In the genomic region with DNA sequence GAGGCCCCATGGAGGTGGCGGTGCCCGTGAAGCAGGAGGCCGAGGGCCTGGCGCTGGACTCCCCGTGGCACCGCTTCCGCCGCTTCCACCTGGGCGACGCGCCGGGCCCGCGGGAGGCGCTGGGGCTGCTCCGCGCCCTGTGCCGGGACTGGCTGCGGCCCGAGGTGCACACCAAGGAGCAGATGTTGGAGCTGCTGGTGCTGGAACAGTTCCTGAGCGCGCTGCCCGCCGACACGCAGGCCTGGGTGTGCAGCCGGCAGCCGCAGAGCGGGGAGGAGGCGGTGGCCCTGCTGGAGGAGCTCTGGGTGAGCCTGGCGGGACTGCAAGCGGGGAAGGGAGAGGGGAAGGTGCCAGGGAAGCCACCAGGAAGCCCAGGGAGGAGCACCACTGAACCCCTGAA, we compare ENCODE assay signal across 27 cellular contexts. TPM values are rescaled to one million over a fixed set of nuclear protein-coding genes. Genes with fewer than 3 reads are reported as not detected.
"Had no signal": no experiment of that assay in that cellular context is flagged by ENCODE, and none has a peak within 500 bp of the region (broad histone marks: within the 10 kb centered on the region; RNA-seq: fewer than 3 reads in every experiment).

No MANE protein-coding gene starts in this region.

- H3K9me3 ChIP-seq: ascending aorta, MG63, Peyer's patch, SJCRH30, SK-N-SH had no signal

- H3K4me2 ChIP-seq: SK-N-SH had no signal

- H3K27me3 ChIP-seq: ascending aorta, MG63, Peyer's patch, SJCRH30 had no signal

- DNase-seq: activated CD4-positive, alpha-beta T cell treated with anti-CD3 and anti-CD28 coated beads for 48 hours; activated CD4-positive, alpha-beta T cell treated with anti-CD3 and anti-CD28 coated beads, Interleukin-2, amount 50 U/mL, for 4 hours; activated CD4-positive, CD25-positive, alpha-beta regulatory T cell treated with anti-CD3 and anti-CD28 coated beads, Interleukin-2, amount 50 U/mL, for 72 hours; activated CD8-positive, alpha-beta memory T cell treated with anti-CD3 and anti-CD28 coated beads, Interleukin-2, amount 50 U/mL, for 48 hours; activated CD8-positive, alpha-beta T cell treated with anti-CD3 and anti-CD28 coated beads, Interleukin-2, amount 10 ng/mL, durations not matched to agents 7 days and 5 days; activated T-cell treated with anti-CD3 and anti-CD28 coated beads, Interleukin-2, amount 50 U/mL, for 1 hour; amniotic stem cell; MG63; MV-4-11; NCI-H1105; NCI-H1436; NCI-H1694 treated with DMSO at 0.1 percent for 48 hours; NCI-H2081; NCI-H510A treated with DMSO at 0.1 percent for 48 hours; NCI-H69; Peyer's patch; Right ventricle myocardium superior; SJCRH30; SK-N-SH; SW 1271 had no signal

- H3K4me3 ChIP-seq: ascending aorta, MG63, Peyer's patch, SJCRH30 had no signal

- H3K4me3 Mint-ChIP-seq: activated CD8-positive, alpha-beta T cell treated with anti-CD3 and anti-CD28 coated beads, Interleukin-2, amount 10 ng/mL, durations not matched to agents 7 days and 5 days; activated naive CD4-positive, alpha-beta T cell treated with anti-CD3 and anti-CD28 coated beads, Interleukin-2, amount 50 U/mL, for 24 hours; brain; central memory CD8-positive, alpha-beta T cell; WTC11 had no signal

- H3K4me1 ChIP-seq: SJCRH30 had no signal

- H3K9ac ChIP-seq: SK-N-SH had no signal

- H3K9me3 Mint-ChIP-seq: activated naive CD4-positive, alpha-beta T cell treated with anti-CD3 and anti-CD28 coated beads, Interleukin-2, amount 50 U/mL, for 24 hours; central memory CD8-positive, alpha-beta T cell had no signal

- H3K27ac Mint-ChIP-seq: activated CD8-positive, alpha-beta T cell treated with anti-CD3 and anti-CD28 coated beads, Interleukin-2, amount 10 ng/mL, durations not matched to agents 7 days and 5 days; activated naive CD4-positive, alpha-beta T cell treated with anti-CD3 and anti-CD28 coated beads, Interleukin-2, amount 50 U/mL, for 24 hours; brain; WTC11 had no signal

- ATAC-seq: activated CD8-positive, alpha-beta T cell treated with anti-CD3 and anti-CD28 coated beads, Interleukin-2, amount 10 ng/mL, durations not matched to agents 7 days and 5 days; WTC11 had no signal

- H3K27ac ChIP-seq: ascending aorta, Peyer's patch, RWPE1, SJCRH30 had no signal

- H3K27me3 Mint-ChIP-seq: activated naive CD4-positive, alpha-beta T cell treated with anti-CD3 and anti-CD28 coated beads, Interleukin-2, amount 50 U/mL, for 24 hours; brain; central memory CD8-positive, alpha-beta T cell had no signal

RNA-seq across cellular contexts. Expression of gene GALP, which starts 28.9 kb away (rescaled TPM):
- total RNA-seq: activated CD8-positive, alpha-beta T cell treated with anti-CD3 and anti-CD28 coated beads, Interleukin-2, amount 10 ng/mL, durations not matched to agents 7 days and 5 days; ascending aorta; Peyer's patch; Right ventricle myocardium superior; SJCRH30; T-helper 1 cell treated with Interleukin-12 subunit alpha and Interleukin-12 subunit beta and Interleukin-4 antibody, amounts not matched to agents 30 ng/mL and 1 ng/mL, for 36 hours; WTC11 had no signal
- polyA plus RNA-seq: SK-N-SH had no signal

RNA-seq across cellular contexts. Expression of gene ZSCAN5B, which starts 50.7 kb away (rescaled TPM):
- total RNA-seq: activated CD8-positive, alpha-beta T cell treated with anti-CD3 and anti-CD28 coated beads, Interleukin-2, amount 10 ng/mL, durations not matched to agents 7 days and 5 days; ascending aorta; Peyer's patch; Right ventricle myocardium superior; T-helper 1 cell treated with Interleukin-12 subunit alpha and Interleukin-12 subunit beta and Interleukin-4 antibody, amounts not matched to agents 30 ng/mL and 1 ng/mL, for 36 hours; WTC11 had no signal
- polyA plus RNA-seq: SK-N-SH had no signal

RNA-seq across cellular contexts. Expression of gene ZSCAN5C, which starts 55.2 kb away (rescaled TPM):
- total RNA-seq: activated CD8-positive, alpha-beta T cell treated with anti-CD3 and anti-CD28 coated beads, Interleukin-2, amount 10 ng/mL, durations not matched to agents 7 days and 5 days; ascending aorta; Peyer's patch; Right ventricle myocardium superior; SJCRH30; T-helper 1 cell treated with Interleukin-12 subunit alpha and Interleukin-12 subunit beta and Interleukin-4 antibody, amounts not matched to agents 30 ng/mL and 1 ng/mL, for 36 hours; WTC11 had no signal
- polyA plus RNA-seq: SK-N-SH had no signal
